Comparison of ENCODE assay signal across 8 cellular contexts in the genomic region with DNA sequence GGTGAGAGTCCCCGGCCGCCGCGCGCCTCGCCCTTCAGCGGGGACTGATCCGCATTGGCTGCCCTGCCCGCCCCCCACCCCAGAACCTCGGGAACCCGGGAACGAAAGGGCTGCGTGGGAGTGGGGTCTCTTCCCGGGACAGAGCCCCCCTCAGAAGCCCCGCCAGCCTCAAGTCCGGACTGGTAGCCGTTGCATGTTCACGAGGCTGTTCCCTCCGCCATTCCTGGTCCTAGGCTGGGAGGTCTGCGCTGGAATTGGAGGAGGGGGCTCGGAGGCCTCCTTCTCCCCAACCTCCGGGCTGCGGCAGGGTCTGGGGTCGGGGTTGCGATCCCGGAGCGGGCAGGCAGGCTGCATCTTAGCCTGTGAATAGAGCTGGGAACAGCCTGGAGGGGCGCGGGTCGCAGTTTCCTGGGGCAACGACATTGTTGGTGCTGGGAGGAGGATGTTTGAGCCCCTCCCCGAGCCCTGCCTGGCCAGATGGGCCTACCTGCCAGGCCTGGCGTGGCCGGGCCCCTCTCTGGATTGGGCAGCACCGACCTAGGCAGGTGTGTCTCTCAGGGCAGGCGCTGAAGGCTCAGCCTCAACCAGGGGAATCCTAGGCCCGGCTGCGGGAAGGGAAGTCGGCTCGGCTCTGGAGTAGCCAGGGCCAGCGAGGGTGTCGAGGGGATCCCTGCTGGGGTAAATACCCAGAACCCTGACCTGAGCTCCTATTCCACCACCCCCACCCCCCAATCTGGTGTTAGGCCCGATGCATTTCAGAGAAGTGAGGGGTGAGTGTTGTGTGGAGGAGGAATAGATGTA. TPM values are rescaled to one million over a fixed set of nuclear protein-coding genes. Genes with fewer than 3 reads are reported as not detected.
DNase-seq lines count a peak whose midpoint lies in the region; ATAC-seq and TF ChIP-seq lines count a peak whose summit lies in the region.

No MANE protein-coding gene starts in this region.

- in situ Hi-C loops in brain microvascular endothelial cell (cut with HindIII; ENCODE audit: low pct_ligation_motif_present, low sequenced_read_pairs) = no loop called here

- H3K4me3 ChIP-seq in brain microvascular endothelial cell (ENCODE audit: low read depth, low read length) (peak overlapping the region; percentile 37), lung (peak overlapping the region; percentile 24)

- H3K27ac ChIP-seq in brain microvascular endothelial cell (no peak overlapping the region), lung (ENCODE audit: low read depth in 1 of 2, low read length in 1 of 2) (no peak overlapping the region)

- WGBS in lung, 2 donors = 14 to 16% methylated on average over 41 to 43 of the region's 43 CpGs

- TF ChIP-seq CTCF in brain microvascular endothelial cell (IDR thresholded peaks at IDR 0.05; ENCODE audit: low read depth, low read length, missing control alignments) = no peak
- TF ChIP-seq CTCF in lung (IDR thresholded peaks at IDR 0.05; ENCODE audit: control extremely low read depth, extremely low read depth) = no peak

- ATAC-seq in HG02852 (IDR thresholded peaks at IDR 0.05; ENCODE audit: unreplicated experiment) = peak; percentile 3
- ATAC-seq in lung (ENCODE audit: insufficient read depth, low FRiP score) = no peak
- no peak for ATAC-seq in HG02571 (IDR thresholded peaks at IDR 0.05; ENCODE audit: unreplicated experiment)
- no peak for ATAC-seq in GM21825 (IDR thresholded peaks at IDR 0.05; ENCODE audit: unreplicated experiment)

- peaks cover 0 to 7% of the 10 kb centered on the region in 2 donors for H3K4me1 ChIP-seq in lung (ENCODE audit: control insufficient read depth in 2 of 2, insufficient read depth in 2 of 2, low read length in 2 of 2)

- H3K36me3 ChIP-seq in brain microvascular endothelial cell (replicated peaks) = peaks cover 1% of the 10 kb centered on the region
- H3K36me3 ChIP-seq in lung (ENCODE audit: control insufficient read depth in 2 of 2, insufficient read depth in 2 of 2, low read length in 2 of 2) = peaks cover 4 to 18% of the 10 kb centered on the region in 2 donors

- H3K27me3 ChIP-seq in brain microvascular endothelial cell (replicated peaks) (no peaks in the 10 kb centered on the region), lung (ENCODE audit: control insufficient read depth, insufficient read depth) (no peaks in the 10 kb centered on the region)

- no peaks in the 10 kb centered on the region for H3K9me3 ChIP-seq in lung (ENCODE audit: control insufficient read depth in 2 of 2, insufficient read depth in 1 of 2, low read length in 1 of 2)

- DNase-seq in 8988T (peak; percentile 43), brain microvascular endothelial cell (no peak), lung (ENCODE audit: low spot score) (no peak), NCI-H128 (lab: John Stamatoyannopoulos, UW; ENCODE audit: unreplicated experiment) (no peak), EL (no peak)

RNA-seq across cellular contexts. Expression of a gene that starts 0.7 kb away (rescaled TPM):
- total RNA-seq in lung = 10 to 100 TPM in 1 of 2 donors, 1 to 10 TPM in 1; 5.1 to 15.4 TPM
- polyA plus RNA-seq in lung = 1 to 10 TPM; 4.7 to 6.3 TPM

RNA-seq across cellular contexts. Expression of a gene that starts 20.9 kb away (rescaled TPM):
- under 1 TPM; 0.51 to 0.67 TPM for total RNA-seq in lung
- polyA plus RNA-seq in lung = under 1 TPM; 0.15 to 0.28 TPM

RNA-seq across cellular contexts. Expression of a gene that starts 31.6 kb away (rescaled TPM):
- 10 to 100 TPM; 14.2 to 34.8 TPM for total RNA-seq in lung
- 10 to 100 TPM; 36.9 to 38.2 TPM for polyA plus RNA-seq in lung

RNA-seq across cellular contexts. Expression of a gene that starts 36.3 kb away (rescaled TPM):
- 10 to 100 TPM in 1 of 2 donors, 1 to 10 TPM in 1; 2.4 to 16.3 TPM for total RNA-seq in lung
- 10 to 100 TPM; 12.8 to 18.4 TPM for polyA plus RNA-seq in lung

RNA-seq across cellular contexts. Expression of a gene that starts 38.8 kb away (rescaled TPM):
- total RNA-seq in lung = 10 to 100 TPM; 51.5 to 55.0 TPM
- 10 to 100 TPM; 16.2 to 16.9 TPM for polyA plus RNA-seq in lung
